ENCODE assay signal across 8 cellular contexts in genomic region chr15:92811514-92811913, GRCh38.
DNase-seq lines count a peak whose midpoint lies in the region; ATAC-seq, FAIRE-seq and TF ChIP-seq lines count a peak whose summit lies in the region.

No MANE protein-coding gene starts in this region.

- TF ChIP-seq CTCF in RWPE2 (IDR thresholded peaks at IDR 0.05; ENCODE audit: poor library complexity, severe bottlenecking) (no peak), fibroblast of villous mesenchyme (IDR thresholded peaks at IDR 0.05; ENCODE audit: insufficient read depth, low read depth, low read length) (no peak), CD14-positive monocyte (IDR thresholded peaks at IDR 0.05) (no peak)

- H3K27me3 ChIP-seq in RWPE2 (ENCODE audit: insufficient read depth, poor library complexity, severe bottlenecking), result no peaks in the 10 kb centered on the region
- H3K27me3 ChIP-seq in small intestine (ENCODE audit: control insufficient read depth in 2 of 2, insufficient read depth in 2 of 2, low read length in 2 of 2), result no peaks in the 10 kb centered on the region

- ATAC-seq in RWPE2 (ENCODE audit: low read depth), result peak; percentile 37

- peak; percentile 77 for DNase-seq in activated CD4-positive, alpha-beta T cell treated with anti-CD3 and anti-CD28 coated beads, Interleukin-2, amount 10 ng/mL, durations not matched to agents 24 days and 14 days
- no peak for DNase-seq in activated CD4-positive, alpha-beta T cell treated with anti-CD3 and anti-CD28 coated beads, Interleukin-2, amount 50 U/mL, for 4 hours
- DNase-seq in RWPE2 (ENCODE audit: low spot score) (peak; percentile 56), fibroblast of villous mesenchyme (ENCODE audit: low read depth) (no peak), small intestine (peak; percentile 67), erythroblast (lab: John Stamatoyannopoulos, UW) (no peak), NCI-H128 (lab: John Stamatoyannopoulos, UW; ENCODE audit: unreplicated experiment) (no peak), CD14-positive monocyte (ENCODE audit: low spot score) (no peak)

- H3K27ac ChIP-seq in RWPE2 (ENCODE audit: poor library complexity, severe bottlenecking) (peak overlapping the region; percentile 96), small intestine (ENCODE audit: low read depth in 1 of 2, low read length in 1 of 2) (peak overlapping the region in 1 of 2 donors; percentile 33)

- H3K4me3 Mint-ChIP-seq in activated CD4-positive, alpha-beta T cell treated with anti-CD3 and anti-CD28 coated beads, Interleukin-2, amount 10 ng/mL, durations not matched to agents 24 days and 14 days, result peak overlapping the region; percentile 70
- no peak overlapping the region for H3K4me3 Mint-ChIP-seq in CD14-positive monocyte

- H3K4me1 ChIP-seq in RWPE2 (ENCODE audit: insufficient read depth, poor library complexity, severe bottlenecking), result peaks cover 25% of the 10 kb centered on the region
- H3K4me1 ChIP-seq in small intestine (ENCODE audit: control insufficient read depth in 2 of 2, insufficient read depth in 1 of 2, low read depth in 1 of 2, low read length in 1 of 2), result peaks cover 0 to 2% of the 10 kb centered on the region in 2 donors

- intact Hi-C loops in activated CD4-positive, alpha-beta T cell treated with anti-CD3 and anti-CD28 coated beads, Interleukin-2, amount 10 ng/mL, durations not matched to agents 24 days and 14 days (cut with micrococcal nuclease), result no loop called here
- intact Hi-C loops in CD14-positive monocyte (cut with micrococcal nuclease), result no loop called here

- no peak for FAIRE-seq in small intestine (lab: Jason Lieb, UNC)

- no peaks in the 10 kb centered on the region for H3K27me3 Mint-ChIP-seq in activated CD4-positive, alpha-beta T cell treated with anti-CD3 and anti-CD28 coated beads, Interleukin-2, amount 10 ng/mL, durations not matched to agents 24 days and 14 days
- H3K27me3 Mint-ChIP-seq in CD14-positive monocyte (ENCODE audit: low read depth in 3 of 3), result peaks cover 0 to 1% (median 0%) of the 10 kb centered on the region in 3 donors

- peak overlapping the region; percentile 89 for H3K27ac Mint-ChIP-seq in activated CD4-positive, alpha-beta T cell treated with anti-CD3 and anti-CD28 coated beads, Interleukin-2, amount 10 ng/mL, durations not matched to agents 24 days and 14 days
- peak overlapping the region in 1 of 7 donors; percentile 67 for H3K27ac Mint-ChIP-seq in CD14-positive monocyte

- H3K4me3 ChIP-seq in RWPE2 (ENCODE audit: severe bottlenecking) (peak overlapping the region; percentile 39), fibroblast of villous mesenchyme (ENCODE audit: low read depth, low read length) (peak overlapping the region; percentile 62), small intestine (ENCODE audit: low read depth in 1 of 2, low read length in 2 of 2) (peak overlapping the region in 1 of 2 donors; percentile 14)

- H3K36me3 ChIP-seq in RWPE2 (ENCODE audit: low read depth) (no peaks in the 10 kb centered on the region), small intestine (ENCODE audit: control insufficient read depth in 2 of 2, insufficient read depth in 2 of 2, low read length in 2 of 2) (no peaks in the 10 kb centered on the region)

- H3K4me1 Mint-ChIP-seq in activated CD4-positive, alpha-beta T cell treated with anti-CD3 and anti-CD28 coated beads, Interleukin-2, amount 10 ng/mL, durations not matched to agents 24 days and 14 days, result peaks cover 42% of the 10 kb centered on the region
- H3K4me1 Mint-ChIP-seq in CD14-positive monocyte, result peaks cover 34% of the 10 kb centered on the region

- no peaks in the 10 kb centered on the region for H3K9me3 Mint-ChIP-seq in activated CD4-positive, alpha-beta T cell treated with anti-CD3 and anti-CD28 coated beads, Interleukin-2, amount 10 ng/mL, durations not matched to agents 24 days and 14 days
- no peaks in the 10 kb centered on the region for H3K9me3 Mint-ChIP-seq in CD14-positive monocyte

- no peaks in the 10 kb centered on the region for H3K9me3 ChIP-seq in RWPE2 (ENCODE audit: severe bottlenecking)
- H3K9me3 ChIP-seq in small intestine (ENCODE audit: control insufficient read depth, low read depth), result no peaks in the 10 kb centered on the region

- peaks cover 2% of the 10 kb centered on the region for H3K36me3 Mint-ChIP-seq in activated CD4-positive, alpha-beta T cell treated with anti-CD3 and anti-CD28 coated beads, Interleukin-2, amount 10 ng/mL, durations not matched to agents 24 days and 14 days (ENCODE audit: low read depth)
- H3K36me3 Mint-ChIP-seq in CD14-positive monocyte, result no peaks in the 10 kb centered on the region

- no peak for TF ChIP-seq POLR2A in erythroblast (IDR thresholded peaks at IDR 0.05; ENCODE audit: low read length)

- 16 to 58% (median 29%) methylated on average over 4 of the region's 4 CpGs for WGBS in small intestine, 3 donors

Comparison
In these comparisons a context has a peak if more than half of its experiments do, and no peak if none do; other contexts are left out.
1. DNase-seq: peak in activated CD4-positive, alpha-beta T cell treated with anti-CD3 and anti-CD28 coated beads, Interleukin-2, amount 10 ng/mL, durations not matched to agents 24 days and 14 days (single experiment), RWPE2 (single experiment) and small intestine (single experiment); none in activated CD4-positive, alpha-beta T cell treated with anti-CD3 and anti-CD28 coated beads, Interleukin-2, amount 50 U/mL, for 4 hours (0 of 2), fibroblast of villous mesenchyme (single experiment), erythroblast (0 of 2), NCI-H128 (single experiment) and CD14-positive monocyte (single experiment).